1 cellular context compared by ENCODE assay signal in genomic region chr16:8537691-8538342, GRCh38.
TF ChIP-seq lines count a peak whose summit lies in the region.

No MANE protein-coding gene starts in this region.

TF ChIP-seq in HepG2, 621 proteins besides CTCF, POLR2A, EP300 and RAD21 (continued from another document):
- TF ChIP-seq ZNF260 (CRISPR knock-in tag; IDR thresholded peaks at IDR 0.05; ENCODE audit: borderline replicate concordance, low read depth), result no peak
- no peak for TF ChIP-seq PAF1 (CRISPR knock-in tag; IDR thresholded peaks at IDR 0.05)
- TF ChIP-seq ZNF160 (CRISPR knock-in tag; IDR thresholded peaks at IDR 0.05), result 0 out of 2 replicates have a peak, but pooled peaks have one; percentile 19
- TF ChIP-seq GATA4 (IDR thresholded peaks at IDR 0.05; ENCODE audit: borderline replicate concordance, low read depth), result no peak; the same call in 1 of the 2 replicates
- no peak for TF ChIP-seq TRAFD1 (CRISPR knock-in tag; IDR thresholded peaks at IDR 0.05; ENCODE audit: borderline replicate concordance)
- TF ChIP-seq CREB1 (IDR thresholded peaks at IDR 0.05), result no peak
- TF ChIP-seq CREB1 (CRISPR knock-in tag; IDR thresholded peaks at IDR 0.05), result peak; percentile 74
- TF ChIP-seq ZC3H4 (CRISPR knock-in tag; IDR thresholded peaks at IDR 0.05; ENCODE audit: borderline replicate concordance), result no peak
- no peak for TF ChIP-seq NFYB (CRISPR knock-in tag; IDR thresholded peaks at IDR 0.05)
- TF ChIP-seq SAFB2 (CRISPR knock-in tag; IDR thresholded peaks at IDR 0.05; ENCODE audit: borderline replicate concordance, low read depth), result no peak
- peak; percentile 36; the same call in 1 of the 2 replicates for TF ChIP-seq RCOR2 (CRISPR knock-in tag; IDR thresholded peaks at IDR 0.05)
- no peak for TF ChIP-seq ZNF20 (CRISPR knock-in tag; IDR thresholded peaks at IDR 0.05)
- TF ChIP-seq ZNF225 (CRISPR knock-in tag; IDR thresholded peaks at IDR 0.05), result no peak
- TF ChIP-seq ZSCAN20 (CRISPR knock-in tag; IDR thresholded peaks at IDR 0.05; ENCODE audit: borderline replicate concordance), result no peak
- peak; percentile 87 for TF ChIP-seq ZNF710 (CRISPR knock-in tag; IDR thresholded peaks at IDR 0.05; ENCODE audit: borderline replicate concordance)
- no peak for TF ChIP-seq TOPORS (CRISPR knock-in tag; IDR thresholded peaks at IDR 0.05)
- peak; percentile 42; the same call in 1 of the 2 replicates for TF ChIP-seq MLX (CRISPR knock-in tag; IDR thresholded peaks at IDR 0.05)
- no peak for TF ChIP-seq NFRKB (IDR thresholded peaks at IDR 0.05)
- no peak for TF ChIP-seq ZNF512 (CRISPR knock-in tag; IDR thresholded peaks at IDR 0.05)
- peak; percentile 55; the same call in 1 of the 2 replicates for TF ChIP-seq ZSCAN25 (CRISPR knock-in tag; IDR thresholded peaks at IDR 0.05)
- TF ChIP-seq MNT (IDR thresholded peaks at IDR 0.05), result no peak
- TF ChIP-seq GATAD1 (CRISPR knock-in tag; IDR thresholded peaks at IDR 0.05), result peak; percentile 26; the same call in 1 of the 2 replicates
- TF ChIP-seq STAG1 (CRISPR knock-in tag; IDR thresholded peaks at IDR 0.05), result 0 out of 2 replicates have a peak, but pooled peaks have one; percentile 10
- peak; percentile 74; the same call in 1 of the 2 replicates for TF ChIP-seq HDAC2 (CRISPR knock-in tag; IDR thresholded peaks at IDR 0.05)
- no peak for TF ChIP-seq ZNF660 (CRISPR knock-in tag; IDR thresholded peaks at IDR 0.05; ENCODE audit: borderline replicate concordance, low read depth)
